ENCODE assay signal across 1 cellular context in the genomic region with DNA sequence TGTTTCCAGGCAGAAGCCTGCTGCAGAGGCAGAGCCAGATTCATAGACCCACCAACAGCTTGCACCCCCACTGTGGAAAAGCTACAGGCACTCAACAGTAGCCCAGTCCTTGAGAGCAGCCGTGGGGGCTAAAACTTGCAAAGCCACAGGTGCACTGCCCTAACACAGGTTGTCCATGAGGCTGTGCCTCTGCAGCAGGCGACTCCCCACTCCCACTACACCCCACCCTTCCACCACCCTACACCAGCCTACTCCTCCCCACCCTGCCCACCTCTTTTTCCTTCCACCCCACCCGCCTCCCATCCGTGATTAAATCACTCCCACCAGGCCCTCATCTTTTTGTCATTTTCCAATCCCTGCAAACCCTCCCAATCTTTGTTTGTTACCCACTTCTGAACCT. TPM values are rescaled to one million over a fixed set of nuclear protein-coding genes. Genes with fewer than 3 reads are reported as not detected.
"Had no signal": no experiment of that assay in that cellular context is flagged by ENCODE, and none has a peak within 500 bp of the region (broad histone marks: within the 10 kb centered on the region; RNA-seq: fewer than 3 reads in every experiment).

No MANE protein-coding gene starts in this region.

RNA-seq across cellular contexts. Expression of gene ANKRD18A, which starts 55.2 kb away (rescaled TPM):
- total RNA-seq: thoracic aorta had no signal
